Comparison of ENCODE assay signal across 20 cellular contexts in genomic region chr2:38430196-38430595, GRCh38.
"Had no signal": no experiment of that assay in that cellular context is flagged by ENCODE, and none has a peak within 500 bp of the region (broad histone marks: within the 10 kb centered on the region; RNA-seq: fewer than 3 reads in every experiment).

No MANE protein-coding gene starts in this region.

- H3K9me3 Mint-ChIP-seq: stimulated activated effector memory CD8-positive, alpha-beta T cell treated with anti-CD3 and anti-CD28 coated beads, Interleukin-12 subunit alpha, Interleukin-12 subunit beta, amount 100 ng/mL, for 72 hours had no signal

- H3K4me1 ChIP-seq: colonic mucosa, pancreas had no signal

- H3K4me3 ChIP-seq: colonic mucosa, mucosa of descending colon, pancreas, smooth muscle cell, suprapubic skin, transverse colon had no signal

- H3K27me3 ChIP-seq: colonic mucosa, foreskin keratinocyte, pancreas, suprapubic skin, transverse colon had no signal

- H3K4me2 ChIP-seq: smooth muscle cell had no signal

- ATAC-seq: foreskin keratinocyte; mucosa of descending colon; naive thymus-derived CD8-positive, alpha-beta T cell; pancreas; right cardiac atrium; stimulated activated effector memory CD8-positive, alpha-beta T cell treated with anti-CD3 and anti-CD28 coated beads, Interleukin-12 subunit alpha, Interleukin-12 subunit beta, amount 100 ng/mL, for 72 hours; stimulated activated naive CD8-positive, alpha-beta T cell treated with anti-CD3 and anti-CD28 coated beads, Interleukin-15, Interleukin-2, amounts not matched to agents 100 U/mL and 50 U/mL, for 24 hours had no signal

- H3K36me3 Mint-ChIP-seq: naive thymus-derived CD8-positive, alpha-beta T cell; stimulated activated effector memory CD8-positive, alpha-beta T cell treated with anti-CD3 and anti-CD28 coated beads, Interleukin-12 subunit alpha, Interleukin-12 subunit beta, amount 100 ng/mL, for 72 hours had no signal

- H3K27ac Mint-ChIP-seq: progenitor cell of endocrine pancreas; stimulated activated effector memory CD8-positive, alpha-beta T cell treated with anti-CD3 and anti-CD28 coated beads, Interleukin-12 subunit alpha, Interleukin-12 subunit beta, amount 100 ng/mL, for 72 hours had no signal

- H3K36me3 ChIP-seq: colonic mucosa, pancreas, suprapubic skin, transverse colon had no signal

- H3K9me3 ChIP-seq: colonic mucosa, mucosa of descending colon, pancreas, suprapubic skin, transverse colon had no signal

- H3K27ac ChIP-seq: colonic mucosa, foreskin keratinocyte, pancreas, suprapubic skin, transverse colon had no signal

- H3K4me3 Mint-ChIP-seq: naive thymus-derived CD8-positive, alpha-beta T cell; stimulated activated effector memory CD8-positive, alpha-beta T cell treated with anti-CD3 and anti-CD28 coated beads, Interleukin-12 subunit alpha, Interleukin-12 subunit beta, amount 100 ng/mL, for 72 hours had no signal

- FAIRE-seq: endothelial cell of umbilical vein, pancreas had no signal

- DNase-seq: cerebellar nuclear complex; colonic mucosa; dermis blood vessel endothelial cell; erythroblast; foreskin keratinocyte; kidney glomerular epithelial cell; mucosa of descending colon; naive thymus-derived CD8-positive, alpha-beta T cell; nucleus accumbens; pancreas; right cardiac atrium; stimulated activated CD4-positive, alpha-beta T cell treated with anti-CD3 and anti-CD28 coated beads, Interleukin-2, amount 100 ng/mL, for 48 hours; stimulated activated CD8-positive, alpha-beta memory T cell treated with anti-CD3 and anti-CD28 coated beads, Interleukin-4, amount 100 ng/mL, for 48 hours; stimulated activated naive CD8-positive, alpha-beta T cell treated with anti-CD3 and anti-CD28 coated beads, Interleukin-15, Interleukin-2, amounts not matched to agents 100 U/mL and 50 U/mL, for 24 hours; transverse colon had no signal

- H3K4me1 Mint-ChIP-seq: naive thymus-derived CD8-positive, alpha-beta T cell; stimulated activated effector memory CD8-positive, alpha-beta T cell treated with anti-CD3 and anti-CD28 coated beads, Interleukin-12 subunit alpha, Interleukin-12 subunit beta, amount 100 ng/mL, for 72 hours had no signal
